Comparison of ENCODE assay signal across 8 cellular contexts in the genomic region with DNA sequence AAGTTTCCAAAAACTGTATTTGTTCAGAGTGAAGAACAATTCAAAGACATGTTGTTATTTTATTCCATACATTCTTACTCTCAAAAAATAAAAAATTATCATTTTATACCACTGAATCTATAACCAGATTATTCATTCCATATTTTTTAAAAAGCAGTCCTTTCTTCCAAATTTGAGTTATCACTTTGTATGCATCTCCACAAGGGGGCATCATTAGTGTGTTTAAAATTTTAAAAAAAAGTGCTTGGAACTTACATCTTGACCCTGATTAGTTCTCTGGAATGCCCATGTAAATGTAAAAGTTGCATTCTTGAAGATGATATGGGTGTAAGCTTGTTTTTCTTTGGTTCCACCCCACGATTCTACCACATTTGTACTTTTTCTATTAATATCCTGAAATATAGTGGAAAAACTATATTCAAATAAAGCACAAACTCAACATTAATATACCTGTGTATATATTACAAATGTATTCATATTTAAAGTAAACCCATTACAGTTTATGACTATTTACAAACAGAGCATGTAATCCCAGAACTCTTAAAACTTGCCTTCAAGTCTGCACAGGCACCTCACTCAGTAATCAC.
DNase-seq lines count a peak whose midpoint lies in the region; ATAC-seq and TF ChIP-seq lines count a peak whose summit lies in the region.

No MANE protein-coding gene starts in this region.

- H3K36me3 Mint-ChIP-seq in nephron progenitor cell (ENCODE audit: low read depth), result peaks cover 39% of the 10 kb centered on the region

- no peak overlapping the region for H3K9ac ChIP-seq in Karpas-422 (ENCODE audit: low read length)

- H3K4me2 ChIP-seq in DOHH2 (ENCODE audit: low read length) (no peak overlapping the region), Karpas-422 (ENCODE audit: low read depth, low read length, poor library complexity, severe bottlenecking) (no peak overlapping the region)

- H4K20me1 ChIP-seq in DOHH2 (ENCODE audit: control insufficient read depth, insufficient read depth, low read depth, low read length) (no peaks in the 10 kb centered on the region), Karpas-422 (ENCODE audit: insufficient read depth, low read depth, low read length) (no peaks in the 10 kb centered on the region)

- no peak overlapping the region for H3K4me3 Mint-ChIP-seq in nephron progenitor cell

- no peak overlapping the region for H3K4me3 ChIP-seq in DOHH2 (ENCODE audit: low read length)
- H3K4me3 ChIP-seq in Karpas-422 (ENCODE audit: low read length), result no peak overlapping the region
- H3K4me3 ChIP-seq in brain microvascular endothelial cell (ENCODE audit: low read depth, low read length), result no peak overlapping the region

- TF ChIP-seq CTCF in DOHH2 (IDR thresholded peaks at IDR 0.05; ENCODE audit: low read depth, low read length, poor library complexity, severe bottlenecking) (peak; percentile 78), brain microvascular endothelial cell (IDR thresholded peaks at IDR 0.05; ENCODE audit: low read depth, low read length, missing control alignments) (peak; percentile 41), nephron progenitor cell (IDR thresholded peaks at IDR 0.05) (peak; percentile 47)

- H3K27ac ChIP-seq in DOHH2 (ENCODE audit: low read depth, low read length) (no peak overlapping the region), Karpas-422 (ENCODE audit: low read length) (no peak overlapping the region), brain microvascular endothelial cell (no peak overlapping the region)

- H3K4me1 Mint-ChIP-seq in nephron progenitor cell, result peaks cover 5% of the 10 kb centered on the region

- H3K9me3 ChIP-seq in DOHH2 (ENCODE audit: control insufficient read depth, insufficient read depth, low read length) (no peaks in the 10 kb centered on the region), Karpas-422 (ENCODE audit: low read length) (no peaks in the 10 kb centered on the region)

- H3K27me3 ChIP-seq in DOHH2 (ENCODE audit: control insufficient read depth, low read length) (no peaks in the 10 kb centered on the region), Karpas-422 (ENCODE audit: low read length) (no peaks in the 10 kb centered on the region), brain microvascular endothelial cell (replicated peaks) (no peaks in the 10 kb centered on the region)

- H2AFZ ChIP-seq in Karpas-422 (ENCODE audit: low read length), result no peak overlapping the region

- H3K9me2 ChIP-seq in DOHH2 (replicated peaks; ENCODE audit: control insufficient read depth, low read length) (no peaks in the 10 kb centered on the region; the same call in 1 of the 2 replicates), Karpas-422 (replicated peaks; ENCODE audit: insufficient read depth, low read length) (no peaks in the 10 kb centered on the region)

- H3K79me2 ChIP-seq in DOHH2 (ENCODE audit: control insufficient read depth, low read length) (no peaks in the 10 kb centered on the region), Karpas-422 (ENCODE audit: low read length) (no peaks in the 10 kb centered on the region)

- DNase-seq in Karpas-422 (peak; percentile 76), brain microvascular endothelial cell (no peak), nephron progenitor cell (no peak), SHP77 treated with DMSO at 0.1 percent for 48 hours (lab: John Stamatoyannopoulos, UW) (no peak), amniotic stem cell (lab: John Stamatoyannopoulos, UW) (no peak)

- H3K9me3 Mint-ChIP-seq in nephron progenitor cell, result no peaks in the 10 kb centered on the region

- in situ Hi-C loops in brain microvascular endothelial cell (cut with HindIII; ENCODE audit: low pct_ligation_motif_present, low sequenced_read_pairs), result no loop called here

- ATAC-seq in GM21381 (IDR thresholded peaks at IDR 0.05; ENCODE audit: unreplicated experiment) (no peak), HG02759 (IDR thresholded peaks at IDR 0.05; ENCODE audit: unreplicated experiment) (no peak)

- peaks cover 18% of the 10 kb centered on the region for H3K36me3 ChIP-seq in DOHH2 (ENCODE audit: control insufficient read depth, low read length)
- no peaks in the 10 kb centered on the region for H3K36me3 ChIP-seq in Karpas-422 (ENCODE audit: insufficient read depth, low read length)
- H3K36me3 ChIP-seq in brain microvascular endothelial cell (replicated peaks), result no peaks in the 10 kb centered on the region

- H3F3A ChIP-seq in DOHH2 (ENCODE audit: control insufficient read depth, insufficient read depth), result peaks cover 2% of the 10 kb centered on the region; the same call in 1 of the 2 replicates

- H3K4me1 ChIP-seq in DOHH2 (ENCODE audit: control insufficient read depth, low read length) (no peaks in the 10 kb centered on the region), Karpas-422 (ENCODE audit: low read length) (no peaks in the 10 kb centered on the region)

- peaks cover 2% of the 10 kb centered on the region for H3K27me3 Mint-ChIP-seq in nephron progenitor cell (ENCODE audit: low read depth, poor library complexity)

- H3K27ac Mint-ChIP-seq in nephron progenitor cell, result no peak overlapping the region
